In genomic region chr17:6583411-6583810, GRCh38 we compare ENCODE assay signal across 23 cellular contexts. TPM values are rescaled to one million over a fixed set of nuclear protein-coding genes. Genes with fewer than 3 reads are reported as not detected.
DNase-seq lines count a peak whose midpoint lies in the region; ATAC-seq and TF ChIP-seq lines count a peak whose summit lies in the region.
"Had no signal": no experiment of that assay in that cellular context is flagged by ENCODE, and none has a peak within 500 bp of the region (broad histone marks: within the 10 kb centered on the region; RNA-seq: fewer than 3 reads in every experiment).

No MANE protein-coding gene starts in this region.

- H4K91ac ChIP-seq in H9 (ENCODE audit: insufficient read length, low read depth, low read length) = no peak overlapping the region

- no peak overlapping the region for H4K5ac ChIP-seq in H9 (ENCODE audit: insufficient read length, low read depth, low read length)

- CTCF ChIA-PET in SK-N-SH (lab: Yijun Ruan, JAX) = no interaction called here

- H3K9me3 ChIP-seq in SK-N-SH = 0 out of 2 replicates have a peak, but pooled peaks cover 3% of the 10 kb centered on the region
- peaks cover 43% of the 10 kb centered on the region for H3K9me3 ChIP-seq in endodermal cell (ENCODE audit: control insufficient read depth, low read length)
- H3K9me3 ChIP-seq in H9 (ENCODE audit: control insufficient read depth, low read depth, low read length) = no peaks in the 10 kb centered on the region
- H3K9me3 ChIP-seq: BE2C had no signal

- H3K9ac ChIP-seq in SK-N-SH (no peak overlapping the region), endodermal cell (ENCODE audit: extremely low read depth, low read length, poor library complexity, severe bottlenecking) (no peak overlapping the region), H9 (ENCODE audit: extremely low read depth, insufficient read length, low read length) (no peak overlapping the region)
- H3K9ac ChIP-seq: BLaER1 had no signal

- no peak for DNase-seq in SK-N-SH
- DNase-seq in endodermal cell = no peak
- DNase-seq in activated naive CD8-positive, alpha-beta T cell treated with anti-CD3 and anti-CD28 coated beads for 36 hours = no peak
- no peak for DNase-seq in H9
- DNase-seq: ACHN; BE2C; C1 segment of cervical spinal cord; CD4-positive, alpha-beta memory T cell; CD4-positive, CD25-positive, alpha-beta regulatory T cell; CD8-positive, alpha-beta memory T cell; COR-L47; DMS 273 treated with DMSO at 0.1 percent for 48 hours; DMS153; DMS53; DMS79; DND-41; EL; GDM1 had no signal

- H2BK12ac ChIP-seq in H9 (ENCODE audit: insufficient read length, low read depth, low read length) = no peak overlapping the region

- no peak overlapping the region for H3K27ac ChIP-seq in SK-N-SH (ENCODE audit: low read depth in 2 of 2, low read length in 1 of 2)
- no peak overlapping the region for H3K27ac ChIP-seq in endodermal cell (ENCODE audit: low read depth, low read length)
- no peak overlapping the region for H3K27ac ChIP-seq in H9 (ENCODE audit: insufficient read length, low read depth, low read length)
- H3K27ac ChIP-seq: 22Rv1, BLaER1 had no signal

- H3K4me3 ChIP-seq in SK-N-SH (ENCODE audit: low read depth in 2 of 2, low read length in 1 of 2) (no peak overlapping the region), endodermal cell (ENCODE audit: low read length) (peak overlapping the region; percentile 5)
- H3K4me3 ChIP-seq: BLaER1, GM12878 had no signal

- no peak for ATAC-seq in SK-N-SH treated with all-trans-retinoic acid at 6 μM for 48 hours
- ATAC-seq: GM12878 had no signal

- H3K4me2 ChIP-seq in SK-N-SH (no peak overlapping the region), H9 (ENCODE audit: insufficient read depth, insufficient read length, low read length) (no peak overlapping the region)
- H3K4me2 ChIP-seq: BLaER1 had no signal

- H3K4me1 ChIP-seq in SK-N-SH (ENCODE audit: control insufficient read depth in 1 of 2, insufficient read depth in 2 of 2, low read depth in 1 of 2, low read length in 1 of 2) (no peaks in the 10 kb centered on the region), endodermal cell (ENCODE audit: control insufficient read depth, insufficient read depth, low read length) (no peaks in the 10 kb centered on the region), H9 (ENCODE audit: insufficient read depth, low read length) (no peaks in the 10 kb centered on the region; the same call in 1 of the 2 replicates)
- H3K4me1 ChIP-seq: BE2C had no signal

- TF ChIP-seq CTCF in SK-N-SH (IDR thresholded peaks at IDR 0.05) (no peak), endodermal cell (conservative IDR thresholded peaks at IDR 0.05) (no peak), H9 (conservative IDR thresholded peaks at IDR 0.05) (no peak)

- H3K4ac ChIP-seq in H9 (ENCODE audit: low read depth, low read length) = no peak overlapping the region

- no peaks in the 10 kb centered on the region for H4K20me1 ChIP-seq in SK-N-SH (ENCODE audit: insufficient read depth)
- no peaks in the 10 kb centered on the region for H4K20me1 ChIP-seq in H9 (ENCODE audit: control insufficient read depth, insufficient read depth, insufficient read length)
- H4K20me1 ChIP-seq: BLaER1 had no signal

- no peak overlapping the region for H3K56ac ChIP-seq in H9 (ENCODE audit: insufficient read length, low read depth, low read length)

- H3K27me3 Mint-ChIP-seq in endodermal cell (ENCODE audit: insufficient read depth) = no peaks in the 10 kb centered on the region
- H3K27me3 Mint-ChIP-seq in activated naive CD8-positive, alpha-beta T cell treated with anti-CD3 and anti-CD28 coated beads for 36 hours = no peaks in the 10 kb centered on the region
- no peaks in the 10 kb centered on the region for H3K27me3 Mint-ChIP-seq in H9 (ENCODE audit: low read depth)
- H3K27me3 Mint-ChIP-seq: CD4-positive, alpha-beta memory T cell; CD4-positive, CD25-positive, alpha-beta regulatory T cell; CD8-positive, alpha-beta memory T cell had no signal

- H3K4me3 Mint-ChIP-seq in endodermal cell = no peak overlapping the region
- no peak overlapping the region for H3K4me3 Mint-ChIP-seq in activated naive CD8-positive, alpha-beta T cell treated with anti-CD3 and anti-CD28 coated beads for 36 hours
- no peak overlapping the region for H3K4me3 Mint-ChIP-seq in H9
- H3K4me3 Mint-ChIP-seq: CD14-positive monocyte; CD4-positive, alpha-beta memory T cell; CD4-positive, CD25-positive, alpha-beta regulatory T cell; CD8-positive, alpha-beta memory T cell had no signal

- no peak overlapping the region for H2BK20ac ChIP-seq in H9 (ENCODE audit: low read depth, low read length, poor library complexity, severe bottlenecking)

- no peak overlapping the region for H3T11ph ChIP-seq in H9 (ENCODE audit: low read length)

- H2BK15ac ChIP-seq in H9 (ENCODE audit: low read depth, low read length) = no peak overlapping the region

- H3K79me2 ChIP-seq in SK-N-SH (ENCODE audit: insufficient read depth) (no peaks in the 10 kb centered on the region), H9 (ENCODE audit: insufficient read depth, low read length) (no peaks in the 10 kb centered on the region)

- no peaks in the 10 kb centered on the region for H3K79me1 ChIP-seq in H9 (ENCODE audit: insufficient read depth, low read depth, low read length, poor library complexity, severe bottlenecking)

- no peak overlapping the region for H3K27ac Mint-ChIP-seq in endodermal cell
- H3K27ac Mint-ChIP-seq in activated naive CD8-positive, alpha-beta T cell treated with anti-CD3 and anti-CD28 coated beads for 36 hours = no peak overlapping the region
- no peak overlapping the region for H3K27ac Mint-ChIP-seq in H9
- H3K27ac Mint-ChIP-seq: CD14-positive monocyte; CD4-positive, CD25-positive, alpha-beta regulatory T cell had no signal

- H3K9me3 Mint-ChIP-seq in endodermal cell (peaks cover 43% of the 10 kb centered on the region), H9 (peaks cover 14 to 15% of the 10 kb centered on the region in 2 experiments)
- peaks cover 4% of the 10 kb centered on the region for H3K9me3 Mint-ChIP-seq in activated naive CD8-positive, alpha-beta T cell treated with anti-CD3 and anti-CD28 coated beads for 36 hours
- H3K9me3 Mint-ChIP-seq: CD8-positive, alpha-beta memory T cell had no signal

- POLR2A ChIA-PET in SK-N-SH (lab: Yijun Ruan, JAX) = no interaction called here

- no peak overlapping the region for H2BK5ac ChIP-seq in H9 (ENCODE audit: insufficient read length, low read length)

- H3F3A ChIP-seq in SK-N-SH (replicated peaks; ENCODE audit: insufficient read depth) = no peaks in the 10 kb centered on the region

- H2AFZ ChIP-seq in SK-N-SH (ENCODE audit: low read depth) (no peak overlapping the region), H9 (ENCODE audit: low read length) (no peak overlapping the region)

- no peaks in the 10 kb centered on the region for H3K4me1 Mint-ChIP-seq in endodermal cell
- no peaks in the 10 kb centered on the region for H3K4me1 Mint-ChIP-seq in activated naive CD8-positive, alpha-beta T cell treated with anti-CD3 and anti-CD28 coated beads for 36 hours
- peaks cover 2 to 12% of the 10 kb centered on the region in 2 experiments for H3K4me1 Mint-ChIP-seq in H9
- H3K4me1 Mint-ChIP-seq: CD14-positive monocyte; CD4-positive, alpha-beta memory T cell; CD4-positive, CD25-positive, alpha-beta regulatory T cell; CD8-positive, alpha-beta memory T cell had no signal

- 97% methylated on average over 4 of the region's 4 CpGs for WGBS in SK-N-SH (ENCODE audit: low lambda C conversion rate)
- 96 to 100% methylated on average over 3 to 4 of the region's 4 CpGs for WGBS in endodermal cell (ENCODE audit: insufficient coverage in 1 of 2, insufficient read length in 1 of 2), 2 experiments
- WGBS in H9 (ENCODE audit: extremely low coverage, insufficient read length, low lambda C conversion rate) = no CpG with 5 or more reads among the region's 4 CpGs

- no peaks in the 10 kb centered on the region for H3K23me2 ChIP-seq in H9 (ENCODE audit: insufficient read length, low read depth, low read length, poor library complexity, severe bottlenecking)

- no peak for TF ChIP-seq EP300 in SK-N-SH (IDR thresholded peaks at IDR 0.05; ENCODE audit: borderline replicate concordance in 1 of 2, low read depth in 1 of 2, low read length in 1 of 2)

- H3K27me3 ChIP-seq in SK-N-SH (ENCODE audit: insufficient read depth) = no peaks in the 10 kb centered on the region
- H3K27me3 ChIP-seq in endodermal cell (ENCODE audit: control insufficient read depth, insufficient read depth, low read length, poor library complexity, severe bottlenecking) = no peaks in the 10 kb centered on the region
- H3K27me3 ChIP-seq in H9 (ENCODE audit: insufficient read depth, low read length) = no peaks in the 10 kb centered on the region
- H3K27me3 ChIP-seq: BE2C, BLaER1 had no signal

- no peak overlapping the region for H3K23ac ChIP-seq in H9 (ENCODE audit: insufficient read length, low read depth, low read length)

- H3K36me3 Mint-ChIP-seq in endodermal cell (ENCODE audit: low read depth) = peaks cover 90% of the 10 kb centered on the region
- H3K36me3 Mint-ChIP-seq in activated naive CD8-positive, alpha-beta T cell treated with anti-CD3 and anti-CD28 coated beads for 36 hours = peaks cover 50% of the 10 kb centered on the region
- H3K36me3 Mint-ChIP-seq in H9 (ENCODE audit: insufficient read depth in 1 of 3, low read depth in 3 of 3) = peaks cover 48 to 83% (median 74%) of the 10 kb centered on the region in 3 experiments

- peaks cover 80 to 89% of the 10 kb centered on the region in 2 experiments for H3K36me3 ChIP-seq in SK-N-SH (replicated peaks in 1 of 2; ENCODE audit: control insufficient read depth in 1 of 2, insufficient read depth in 2 of 2, low read length in 1 of 2)
- peaks cover 84% of the 10 kb centered on the region for H3K36me3 ChIP-seq in endodermal cell (ENCODE audit: control insufficient read depth, insufficient read depth, low read length)

- H3K18ac ChIP-seq in H9 (ENCODE audit: insufficient read length, low read depth, low read length) = no peak overlapping the region

- H2AK5ac ChIP-seq in H9 (ENCODE audit: insufficient read length, low read length) = no peak overlapping the region

- no peak overlapping the region for H4K8ac ChIP-seq in H9 (replicated peaks; ENCODE audit: insufficient read length, low read depth, low read length)

- no peak overlapping the region for H3K14ac ChIP-seq in H9 (ENCODE audit: insufficient read depth, low read length)

- no peak overlapping the region for H2BK120ac ChIP-seq in H9 (ENCODE audit: low read depth, low read length, poor library complexity, severe bottlenecking)

- H3K9me2 ChIP-seq in SK-N-SH = no peaks in the 10 kb centered on the region

- TF ChIP-seq RAD21 in SK-N-SH (IDR thresholded peaks at IDR 0.05; ENCODE audit: low read length) = no peak

RNA-seq across cellular contexts. Expression of gene PITPNM3, which starts 27.1 kb away (rescaled TPM):
- 0.82 and 0.86 TPM in 2 replicates for polyA plus RNA-seq in SK-N-SH (2012; rRNA removed)
- polyA plus RNA-seq in SK-N-SH (2012; cell fraction: cytosol; rRNA removed) = 0.33 and 0.52 TPM in 2 replicates
- polyA plus RNA-seq in SK-N-SH (2012; cell fraction: nucleus; rRNA removed) = 3.1 and 3.5 TPM in 2 replicates
- total RNA-seq in endodermal cell = 1 to 10 TPM; 1.8 to 2.7 TPM
- 1.1 TPM for polyA plus RNA-seq in endodermal cell (2013, experiment 1 of 2)
- polyA plus RNA-seq in endodermal cell (2013, experiment 2 of 2) = 1.3 TPM
- total RNA-seq in activated naive CD8-positive, alpha-beta T cell treated with anti-CD3 and anti-CD28 coated beads for 36 hours = under 1 TPM; 0.49 to 0.72 TPM
- 2.7 and 3.4 TPM in 2 replicates for total RNA-seq in H9 (2021)
- polyA plus RNA-seq: CD14-positive monocyte; CD8-positive, alpha-beta memory T cell had no signal

RNA-seq across cellular contexts. Expression of gene KIAA0753, which starts 57.1 kb away (rescaled TPM):
- 7.2 and 10.3 TPM in 2 replicates for polyA plus RNA-seq in SK-N-SH (2012; rRNA removed)
- polyA plus RNA-seq in SK-N-SH (2012; cell fraction: cytosol; rRNA removed) = 7.4 and 7.5 TPM in 2 replicates
- polyA plus RNA-seq in SK-N-SH (2012; cell fraction: nucleus; rRNA removed) = 22.4 and 33.8 TPM in 2 replicates
- total RNA-seq in endodermal cell (10 to 100 TPM; 37.2 to 50.1 TPM), H9 (2021) (37.2 and 37.4 TPM in 2 replicates)
- polyA plus RNA-seq in endodermal cell (2013, experiment 1 of 2) = 23.3 TPM
- polyA plus RNA-seq in endodermal cell (2013, experiment 2 of 2) = 24.5 TPM
- 10 to 100 TPM; 14.8 to 15.8 TPM for total RNA-seq in activated naive CD8-positive, alpha-beta T cell treated with anti-CD3 and anti-CD28 coated beads for 36 hours

RNA-seq across cellular contexts. Expression of gene TXNDC17, which starts 57.4 kb away (rescaled TPM):
- 644 and 650 TPM in 2 replicates for polyA plus RNA-seq in SK-N-SH (2012; rRNA removed)
- 628 and 667 TPM in 2 replicates for polyA plus RNA-seq in SK-N-SH (2012; cell fraction: cytosol; rRNA removed)
- 179 and 256 TPM in 2 replicates for polyA plus RNA-seq in SK-N-SH (2012; cell fraction: nucleus; rRNA removed)
- total RNA-seq in endodermal cell (100 to 1,000 TPM; 135 to 151 TPM), H9 (2021) (170 and 188 TPM in 2 replicates)
- 175 TPM for polyA plus RNA-seq in endodermal cell (2013, experiment 1 of 2)
- 166 TPM for polyA plus RNA-seq in endodermal cell (2013, experiment 2 of 2)
- total RNA-seq in activated naive CD8-positive, alpha-beta T cell treated with anti-CD3 and anti-CD28 coated beads for 36 hours = 100 to 1,000 TPM; 127 to 128 TPM
